ENCODE assay signal across 19 cellular contexts in genomic region chr16:80900593-80900954, GRCh38.
A peak's percentile ranks its signal among the peaks of the same experiment; 100 is the strongest.
DNase-seq lines count a peak whose midpoint lies in the region; ATAC-seq, FAIRE-seq and TF ChIP-seq lines count a peak whose summit lies in the region.
"Had no signal": no experiment of that assay in that cellular context is flagged by ENCODE, and none has a peak within 500 bp of the region (broad histone marks: within the 10 kb centered on the region; RNA-seq: fewer than 3 reads in every experiment).

No MANE protein-coding gene starts in this region.

- CTCF ChIA-PET in RWPE1 (lab: Yijun Ruan, JAX), result no interaction called here

- peaks cover 16% of the 10 kb centered on the region for H3K4me1 ChIP-seq in astrocyte (ENCODE audit: insufficient read depth, low read length)
- H3K4me1 ChIP-seq in skeletal muscle tissue (ENCODE audit: control insufficient read depth in 3 of 3, insufficient read depth in 3 of 3, low read length in 3 of 3), result peaks cover 5 to 8% (median 6%) of the 10 kb centered on the region in 3 donors
- H3K4me1 ChIP-seq: neural progenitor cell had no signal

- no peak for TF ChIP-seq POLR2A in lower leg skin (IDR thresholded peaks at IDR 0.05)

- no peak overlapping the region for H3K4me3 Mint-ChIP-seq in astrocyte (ENCODE audit: unreplicated experiment)
- H3K4me3 Mint-ChIP-seq: activated CD4-positive, alpha-beta memory T cell treated with anti-CD3 and anti-CD28 coated beads for 36 hours; B cell; neural progenitor cell had no signal

- H3K79me2 ChIP-seq in astrocyte (ENCODE audit: insufficient read depth, low read length), result no peaks in the 10 kb centered on the region

- peaks cover 4% of the 10 kb centered on the region for H3K27me3 Mint-ChIP-seq in astrocyte (ENCODE audit: low read depth, unreplicated experiment)

- 70 to 76% methylated on average over 8 of the region's 8 CpGs for WGBS in lower leg skin, 2 donors

- no peak for FAIRE-seq in astrocyte (lab: Jason Lieb, UNC)
- FAIRE-seq: kidney had no signal

- H3K9me3 ChIP-seq in astrocyte (ENCODE audit: insufficient read depth, low read depth, low read length), result no peaks in the 10 kb centered on the region
- H3K9me3 ChIP-seq in skeletal muscle tissue (ENCODE audit: control insufficient read depth in 3 of 3, low read length in 3 of 3), result peaks cover 0 to 3% (median 0%) of the 10 kb centered on the region in 3 donors

- no peaks in the 10 kb centered on the region for H3K36me3 Mint-ChIP-seq in astrocyte (ENCODE audit: low read depth, unreplicated experiment)
- H3K36me3 Mint-ChIP-seq: activated CD4-positive, alpha-beta memory T cell treated with anti-CD3 and anti-CD28 coated beads for 36 hours; neural progenitor cell had no signal

- no peaks in the 10 kb centered on the region for H3K36me3 ChIP-seq in astrocyte (ENCODE audit: insufficient read depth, low read length)
- H3K36me3 ChIP-seq in skeletal muscle tissue (ENCODE audit: control insufficient read depth in 3 of 3, insufficient read depth in 3 of 3, low read length in 3 of 3), result no peaks in the 10 kb centered on the region
- H3K36me3 ChIP-seq: neural progenitor cell had no signal

- TF ChIP-seq CTCF in astrocyte (IDR thresholded peaks at IDR 0.05; ENCODE audit: insufficient read depth, low read depth, low read length) (no peak), fibroblast of mammary gland (conservative IDR thresholded peaks at IDR 0.05; ENCODE audit: control insufficient read depth, insufficient read depth, low read depth, low read length) (no peak), RWPE1 (conservative IDR thresholded peaks at IDR 0.05; ENCODE audit: low read depth) (no peak), lower leg skin (IDR thresholded peaks at IDR 0.05) (no peak)

- no peaks in the 10 kb centered on the region for H4K20me1 ChIP-seq in astrocyte (ENCODE audit: insufficient read depth, low read length)

- H3K4me2 ChIP-seq in astrocyte (ENCODE audit: low read length), result peak overlapping the region; percentile 35
- H3K4me2 ChIP-seq: neural progenitor cell had no signal

- POLR2A ChIA-PET in RWPE1 (lab: Yijun Ruan, JAX; ENCODE audit: low non-redundant PET), result no interaction called here

- no peak for ATAC-seq in HG02884 (IDR thresholded peaks at IDR 0.05; ENCODE audit: unreplicated experiment)

- H3K27ac ChIP-seq in astrocyte (ENCODE audit: low read depth, low read length) (peak overlapping the region; percentile 3), skeletal muscle tissue (ENCODE audit: low read depth, low read length) (peak overlapping the region; percentile 41), RWPE1 (no peak overlapping the region)
- H3K27ac ChIP-seq: neural progenitor cell had no signal

- intact Hi-C loops in lower leg skin (cut with DNase I; ENCODE audit: low total_unique reads), result no loop called here

- H3K27ac Mint-ChIP-seq in astrocyte (ENCODE audit: unreplicated experiment), result no peak overlapping the region
- H3K27ac Mint-ChIP-seq: activated CD4-positive, alpha-beta memory T cell treated with anti-CD3 and anti-CD28 coated beads for 36 hours; B cell; neural progenitor cell had no signal

- H2AFZ ChIP-seq in astrocyte (ENCODE audit: low read depth, low read length), result peak overlapping the region; percentile 58
- H2AFZ ChIP-seq: neural progenitor cell had no signal

- DNase-seq in COLO829 (ENCODE audit: low spot score), result peak; percentile 2
- DNase-seq in astrocyte (ENCODE audit: low read depth), result no peak
- DNase-seq in fibroblast of mammary gland (ENCODE audit: low read depth), result no peak
- DNase-seq in RWPE1 (ENCODE audit: low spot score), result no peak
- DNase-seq in lower leg skin (ENCODE audit: low spot score in 2 of 2), result no peak
- no peak for DNase-seq in GDM1 (lab: John Stamatoyannopoulos, UW)
- DNase-seq: activated CD4-positive, alpha-beta memory T cell treated with anti-CD3 and anti-CD28 coated beads for 36 hours; activated naive CD4-positive, alpha-beta T cell treated with anti-CD3 and anti-CD28 coated beads, Interleukin-2, amount 50 U/mL, for 16 hours; activated T-cell treated with anti-CD3 and anti-CD28 coated beads, Interleukin-2, amount 50 U/mL, for 1 hour; effector CD4-positive, alpha-beta T cell; KG1; NCI-H2081 treated with DMSO at 0.1 percent for 48 hours; NCI-H510A; stimulated activated naive CD4-positive, alpha-beta T cell had no signal

- H3K9ac ChIP-seq in astrocyte (ENCODE audit: low read length) (no peak overlapping the region), skeletal muscle tissue (ENCODE audit: low read depth in 1 of 3, low read length in 3 of 3) (peak overlapping the region in 1 of 3 donors; percentile 40)
- H3K9ac ChIP-seq: neural progenitor cell had no signal

- H3K4me3 ChIP-seq in astrocyte (ENCODE audit: insufficient read depth, low read depth, low read length) (no peak overlapping the region), fibroblast of mammary gland (ENCODE audit: control insufficient read depth, low read depth, low read length) (peak overlapping the region; percentile 9), skeletal muscle tissue (ENCODE audit: low read length in 3 of 3) (peak overlapping the region in 2 of 3 donors; percentile 49 to 51), lower leg skin (ENCODE audit: low read depth, poor library complexity, severe bottlenecking) (no peak overlapping the region)
- H3K4me3 ChIP-seq: neural progenitor cell had no signal

- peaks cover 6% of the 10 kb centered on the region for H3K4me1 Mint-ChIP-seq in astrocyte (ENCODE audit: low read depth, unreplicated experiment)
- H3K4me1 Mint-ChIP-seq: B cell, neural progenitor cell had no signal

- H3K9me3 Mint-ChIP-seq in astrocyte (ENCODE audit: unreplicated experiment), result no peaks in the 10 kb centered on the region
- H3K9me3 Mint-ChIP-seq: activated CD4-positive, alpha-beta memory T cell treated with anti-CD3 and anti-CD28 coated beads for 36 hours; neural progenitor cell had no signal

- H3K27me3 ChIP-seq in astrocyte (ENCODE audit: insufficient read depth, low read length) (no peaks in the 10 kb centered on the region), skeletal muscle tissue (ENCODE audit: control insufficient read depth in 3 of 3, insufficient read depth in 3 of 3, low read length in 3 of 3) (no peaks in the 10 kb centered on the region)
- H3K27me3 ChIP-seq: neural progenitor cell had no signal

Comparison
In these comparisons a context has a peak if more than half of its experiments do, and no peak if none do; other contexts are left out.
1. H3K4me3 ChIP-seq: peak in fibroblast of mammary gland (single experiment) and skeletal muscle tissue (2 of 3); none in astrocyte (single experiment) and lower leg skin (single experiment).